Comparison of ENCODE assay signal across 8 cellular contexts in genomic region chr22:37427711-37428635, GRCh38. TPM values are rescaled to one million over a fixed set of nuclear protein-coding genes. Genes with fewer than 3 reads are reported as not detected.
DNase-seq lines count a peak whose midpoint lies in the region; ATAC-seq, FAIRE-seq and TF ChIP-seq lines count a peak whose summit lies in the region.
"Had no signal": no experiment of that assay in that cellular context is flagged by ENCODE, and none has a peak within 500 bp of the region (broad histone marks: within the 10 kb centered on the region; RNA-seq: fewer than 3 reads in every experiment).

No MANE protein-coding gene starts in this region.

- H3K4me3 Mint-ChIP-seq in activated naive CD8-positive, alpha-beta T cell treated with anti-CD3 and anti-CD28 coated beads, Interleukin-2, amount 10 ng/mL, durations not matched to agents 7 days and 5 days = peak overlapping the region; percentile 18
- peak overlapping the region in 4 of 5 donors; percentile 27 to 60 (median 42) for H3K4me3 Mint-ChIP-seq in immature natural killer cell
- H3K4me3 Mint-ChIP-seq in stimulated activated naive CD8-positive, alpha-beta T cell treated with anti-CD3 and anti-CD28 coated beads, Interleukin-15, amount 100 ng/mL, for 72 hours = peak overlapping the region; percentile 48 to 63

- no peak for TF ChIP-seq RAD21 in HCT116 (IDR thresholded peaks at IDR 0.05; ENCODE audit: low read depth)

- TF ChIP-seq CTCF in HCT116 (IDR thresholded peaks at IDR 0.05 in 2 of 3, conservative IDR thresholded peaks at IDR 0.05 in 1 of 3; ENCODE audit: borderline replicate concordance in 1 of 3, insufficient read depth in 1 of 3, low read depth in 2 of 3, low read length in 2 of 3) = no peak

- peaks cover 44 to 83% of the 10 kb centered on the region in 2 experiments for H3K4me1 ChIP-seq in HCT116 (ENCODE audit: control insufficient read depth in 1 of 2, insufficient read depth in 2 of 2, low read length in 2 of 2)

- peaks cover 49% of the 10 kb centered on the region for H3K27me3 Mint-ChIP-seq in activated naive CD8-positive, alpha-beta T cell treated with anti-CD3 and anti-CD28 coated beads, Interleukin-2, amount 10 ng/mL, durations not matched to agents 7 days and 5 days
- H3K27me3 Mint-ChIP-seq in immature natural killer cell (ENCODE audit: low read depth in 3 of 3) = peaks cover 4 to 36% (median 17%) of the 10 kb centered on the region in 3 donors
- peaks cover 76% of the 10 kb centered on the region for H3K27me3 Mint-ChIP-seq in stimulated activated naive CD8-positive, alpha-beta T cell treated with anti-CD3 and anti-CD28 coated beads, Interleukin-15, amount 100 ng/mL, for 72 hours

- RAD21 ChIA-PET in HCT116 (lab: Charles Lee; ENCODE audit: low non-redundant PET in 1 of 2, low total read pairs in 2 of 2, uncharacterized antibody in 2 of 2, unreplicated experiment in 2 of 2) = interaction anchor here in 1 of 2 experiments (2.1 kb wide), 1 partner anchor 111 kb away, joined by 6 read pairs; no protein-coding TSS in a partner anchor

- POLR2A ChIA-PET in HCT116 (lab: Charles Lee) = no interaction called here
- POLR2A ChIA-PET in activated naive CD8-positive, alpha-beta T cell treated with anti-CD3 and anti-CD28 coated beads, Interleukin-2, amount 10 ng/mL, durations not matched to agents 7 days and 5 days (lab: Charles Lee) = interaction anchor here (0.7 to 1.7 kb wide), 4 partner anchors 11 to 189 kb away, joined by 3 read pairs; no protein-coding TSS in a partner anchor

- H2AFZ ChIP-seq in HCT116 (ENCODE audit: low read depth, low read length, poor library complexity, severe bottlenecking) = no peak overlapping the region

- H4K20me1 ChIP-seq in HCT116 (ENCODE audit: insufficient read depth) = no peaks in the 10 kb centered on the region

- no peaks in the 10 kb centered on the region for H3K27me3 ChIP-seq in HCT116 (ENCODE audit: insufficient read depth, low read length)

- ATAC-seq in HCT116 (peak; percentile 13), GM18868 (IDR thresholded peaks at IDR 0.05; ENCODE audit: unreplicated experiment) (no peak)
- no peak for ATAC-seq in activated naive CD8-positive, alpha-beta T cell treated with anti-CD3 and anti-CD28 coated beads, Interleukin-2, amount 10 ng/mL, durations not matched to agents 7 days and 5 days (ENCODE audit: low read depth)
- ATAC-seq in stimulated activated naive CD8-positive, alpha-beta T cell treated with anti-CD3 and anti-CD28 coated beads, Interleukin-15, amount 100 ng/mL, for 72 hours = no peak

- H3K36me3 Mint-ChIP-seq in activated naive CD8-positive, alpha-beta T cell treated with anti-CD3 and anti-CD28 coated beads, Interleukin-2, amount 10 ng/mL, durations not matched to agents 7 days and 5 days = no peaks in the 10 kb centered on the region
- peaks cover 0 to 3% (median 0%) of the 10 kb centered on the region in 3 donors for H3K36me3 Mint-ChIP-seq in immature natural killer cell

- DNase-seq in HCT116 (ENCODE audit: low read depth, low spot score) = no peak
- no peak for DNase-seq in activated naive CD8-positive, alpha-beta T cell treated with anti-CD3 and anti-CD28 coated beads, Interleukin-2, amount 10 ng/mL, durations not matched to agents 7 days and 5 days
- DNase-seq in immature natural killer cell = no peak
- no peak for DNase-seq in stimulated activated naive CD8-positive, alpha-beta T cell treated with anti-CD3 and anti-CD28 coated beads, Interleukin-15, amount 100 ng/mL, for 72 hours
- DNase-seq in HT-29 (ENCODE audit: low spot score) = no peak
- DNase-seq in GM19239 (ENCODE audit: insufficient read length, low spot score) = no peak
- DNase-seq: midbrain had no signal

- no peak for FAIRE-seq in GM19239 (lab: Jason Lieb, UNC)

- H3K79me2 ChIP-seq in HCT116 (ENCODE audit: insufficient read depth, low read length) = peaks cover 52% of the 10 kb centered on the region

- no peak for TF ChIP-seq POLR2A in HCT116 (IDR thresholded peaks at IDR 0.05; ENCODE audit: borderline replicate concordance, extremely low read depth, insufficient read depth, insufficient read length)

- no peak overlapping the region for H3K27ac Mint-ChIP-seq in activated naive CD8-positive, alpha-beta T cell treated with anti-CD3 and anti-CD28 coated beads, Interleukin-2, amount 10 ng/mL, durations not matched to agents 7 days and 5 days
- no peak overlapping the region for H3K27ac Mint-ChIP-seq in immature natural killer cell
- no peak overlapping the region for H3K27ac Mint-ChIP-seq in stimulated activated naive CD8-positive, alpha-beta T cell treated with anti-CD3 and anti-CD28 coated beads, Interleukin-15, amount 100 ng/mL, for 72 hours

- CTCF ChIA-PET in HCT116 (lab: Charles Lee) = interaction anchor here (1.1 to 5.7 kb wide), 6 partner anchors 11 to 116 kb away, joined by 3 to 47 read pairs (median 8); no protein-coding TSS in a partner anchor

- peak overlapping the region; percentile 93 for H3K4me2 ChIP-seq in HCT116 (ENCODE audit: low read length)

- BruUV-seq in HCT116 (replicated peaks; lab: Mats Ljungman, UMichigan) = TSS peak; percentile 30

- no peaks in the 10 kb centered on the region for H3K36me3 ChIP-seq in HCT116 (ENCODE audit: control insufficient read depth in 1 of 2, insufficient read depth in 2 of 2, low read length in 2 of 2)

- peaks cover 0 to 6% of the 10 kb centered on the region in 2 experiments; a peak in 1 of 4 replicates for H3K9me3 ChIP-seq in HCT116 (ENCODE audit: control insufficient read depth in 1 of 2, insufficient read depth in 1 of 2, low read depth in 1 of 2, low read length in 2 of 2)

- peak overlapping the region; percentile 95 for H3K27ac ChIP-seq in HCT116 (ENCODE audit: low read depth, low read length)

- H3K9me3 Mint-ChIP-seq in activated naive CD8-positive, alpha-beta T cell treated with anti-CD3 and anti-CD28 coated beads, Interleukin-2, amount 10 ng/mL, durations not matched to agents 7 days and 5 days = peaks cover 3% of the 10 kb centered on the region
- H3K9me3 Mint-ChIP-seq in immature natural killer cell = peaks cover 0 to 2% (median 0%) of the 10 kb centered on the region in 6 donors
- peaks cover 5 to 7% of the 10 kb centered on the region in 2 donors for H3K9me3 Mint-ChIP-seq in stimulated activated naive CD8-positive, alpha-beta T cell treated with anti-CD3 and anti-CD28 coated beads, Interleukin-15, amount 100 ng/mL, for 72 hours

- intact Hi-C loops in HCT116 (cut with micrococcal nuclease) = no loop called here

- no peaks in the 10 kb centered on the region for H3K9me2 ChIP-seq in HCT116 (ENCODE audit: insufficient read depth)

- peak overlapping the region; percentile 70 to 87 for H3K4me3 ChIP-seq in HCT116 (replicated peaks in 1 of 2; ENCODE audit: low read depth in 1 of 2, low read length in 2 of 2)

- peaks cover 14% of the 10 kb centered on the region for H3K4me1 Mint-ChIP-seq in activated naive CD8-positive, alpha-beta T cell treated with anti-CD3 and anti-CD28 coated beads, Interleukin-2, amount 10 ng/mL, durations not matched to agents 7 days and 5 days
- peaks cover 0 to 19% of the 10 kb centered on the region in 2 donors for H3K4me1 Mint-ChIP-seq in immature natural killer cell
- H3K4me1 Mint-ChIP-seq in stimulated activated naive CD8-positive, alpha-beta T cell treated with anti-CD3 and anti-CD28 coated beads, Interleukin-15, amount 100 ng/mL, for 72 hours = peaks cover 62% of the 10 kb centered on the region

- peak overlapping the region; percentile 85 for H3K9ac ChIP-seq in HCT116 (ENCODE audit: low read length)

TF ChIP-seq in HCT116, 20 proteins besides CTCF, POLR2A, EP300 and RAD21:
- TF ChIP-seq EZH2 (IDR thresholded peaks at IDR 0.05) (no peak), CBX3 (IDR thresholded peaks at IDR 0.05; ENCODE audit: low read depth) (no peak), EGR1 (IDR thresholded peaks at IDR 0.05; ENCODE audit: low read depth) (no peak), TCF7L2 (IDR thresholded peaks at IDR 0.05; ENCODE audit: borderline replicate concordance, extremely low read depth, insufficient read depth, insufficient read length) (no peak), POLR2AphosphoS5 (IDR thresholded peaks at IDR 0.05; ENCODE audit: low read depth, low read length) (no peak), ZFX (IDR thresholded peaks at IDR 0.05) (no peak), ELF1 (IDR thresholded peaks at IDR 0.05; ENCODE audit: borderline replicate concordance, low read depth) (no peak)

RNA-seq across cellular contexts. Expression of gene ELFN2, which starts 0.7 kb away (rescaled TPM):
- total RNA-seq in HCT116 (2021; ENCODE audit: unreplicated experiment) = 45.4 TPM
- polyA plus RNA-seq in HCT116 (2012) = 30.1 TPM in 2 replicates
- total RNA-seq in activated naive CD8-positive, alpha-beta T cell treated with anti-CD3 and anti-CD28 coated beads, Interleukin-2, amount 10 ng/mL, durations not matched to agents 7 days and 5 days = under 1 TPM; 0.26 to 0.47 TPM
- under 1 TPM in 1 of 3 donors, not detected in 2; 0.04 TPM for polyA plus RNA-seq in immature natural killer cell
- total RNA-seq in HT-29 (2014; rRNA removed; shearing (Covaris generic)) = 0.03 TPM in 1 of 2 replicates, not detected in the other

RNA-seq across cellular contexts. Expression of gene MFNG, which starts 58.2 kb away (rescaled TPM):
- 4.5 TPM for total RNA-seq in HCT116 (2021; ENCODE audit: unreplicated experiment)
- 3.3 and 3.4 TPM in 2 replicates for polyA plus RNA-seq in HCT116 (2012)
- 100 to 1,000 TPM; 207 to 211 TPM for total RNA-seq in activated naive CD8-positive, alpha-beta T cell treated with anti-CD3 and anti-CD28 coated beads, Interleukin-2, amount 10 ng/mL, durations not matched to agents 7 days and 5 days
- polyA plus RNA-seq in immature natural killer cell = 100 to 1,000 TPM; 235 to 361 (median 286) TPM
- 1.0 and 2.1 TPM in 2 replicates for total RNA-seq in HT-29 (2014; rRNA removed; shearing (Covaris generic))

Comparison
In these comparisons a context has a peak if more than half of its experiments do, and no peak if none do; other contexts are left out.
1. RNA of gene ELFN2, which starts 0.7 kb away (total RNA-seq): 45.4 TPM in HCT116 (single experiment); 0.26 to 0.47 TPM in activated naive CD8-positive, alpha-beta T cell treated with anti-CD3 and anti-CD28 coated beads, Interleukin-2, amount 10 ng/mL, durations not matched to agents 7 days and 5 days and 0.03 TPM in HT-29; every median in the first group is over 10 times any median in the second.
2. RNA of gene MFNG, which starts 58.2 kb away (total RNA-seq): 207 to 211 TPM in activated naive CD8-positive, alpha-beta T cell treated with anti-CD3 and anti-CD28 coated beads, Interleukin-2, amount 10 ng/mL, durations not matched to agents 7 days and 5 days; 4.5 TPM in HCT116 (single experiment) and 1.0 to 2.1 TPM in HT-29; every median in the first group is over 10 times any median in the second.
3. Peak in every context shown above with its lines, with median percentiles within 50 percentile points of each other: H3K4me3 Mint-ChIP-seq.